ENCODE assay signal across 8 cellular contexts in genomic region chr1:160031368-160032164, GRCh38.
DNase-seq lines count a peak whose midpoint lies in the region; ATAC-seq and TF ChIP-seq lines count a peak whose summit lies in the region.

PIGM (minus strand) TSS chr1:160031990; CDS start chr1:160031739, 251 bp downstream.

- H3K4me1 Mint-ChIP-seq in central memory CD8-positive, alpha-beta T cell: peaks cover 30% of the 10 kb centered on the region

- ATAC-seq in GM19025 (IDR thresholded peaks at IDR 0.05; ENCODE audit: low read depth, unreplicated experiment): peak; percentile 92
- peak; percentile 95 for ATAC-seq in HG03280 (IDR thresholded peaks at IDR 0.05; ENCODE audit: unreplicated experiment)
- peak; percentile 98 for ATAC-seq in central memory CD8-positive, alpha-beta T cell (replicated peaks; ENCODE audit: extremely low read depth, poor library complexity, severe bottlenecking)

- no peaks in the 10 kb centered on the region for H3K9me3 Mint-ChIP-seq in central memory CD8-positive, alpha-beta T cell

- peak within 1 kb of the TSS; percentile 95 for H3K27ac Mint-ChIP-seq in central memory CD8-positive, alpha-beta T cell (ENCODE audit: low read depth)

- DNase-seq in AG09319 (ENCODE audit: extremely low read depth, low read depth) (peak; percentile 47), NCI-H345 (lab: John Stamatoyannopoulos, UW) (peak; percentile 99), iris pigment epithelial cell (ENCODE audit: low read depth) (peak; percentile 90)
- DNase-seq in activated CD4-positive, CD25-positive, alpha-beta regulatory T cell (lab: John Stamatoyannopoulos, UW): peak; percentile 86 to 91 (median 88)
- DNase-seq in central memory CD8-positive, alpha-beta T cell (ENCODE audit: low spot score in 2 of 2): peak; percentile 74 to 81
- peak; percentile 87 to 97 for DNase-seq in stimulated activated CD4-positive, alpha-beta T cell treated with anti-CD3 and anti-CD28 coated beads, Interleukin-12 subunit alpha, Interleukin-12 subunit beta, amount 100 ng/mL, for 24 hours (ENCODE audit: low read depth in 2 of 2)

- TF ChIP-seq CTCF in AG09319 (IDR thresholded peaks at IDR 0.05; ENCODE audit: low read depth, low read length): no peak

- no peaks in the 10 kb centered on the region for H3K27me3 Mint-ChIP-seq in central memory CD8-positive, alpha-beta T cell

- peak within 1 kb of the TSS; percentile 96 for H3K4me3 Mint-ChIP-seq in central memory CD8-positive, alpha-beta T cell

- H3K36me3 Mint-ChIP-seq in central memory CD8-positive, alpha-beta T cell (ENCODE audit: insufficient read depth): peaks cover 5% of the 10 kb centered on the region

Comparison
In these comparisons a context has a peak if more than half of its experiments do, and no peak if none do; other contexts are left out.
1. Peak in every context shown above with its lines: DNase-seq and ATAC-seq.
2. DNase-seq: peak in every context shown above with its lines; median percentile 99 in NCI-H345; 92 in stimulated activated CD4-positive, alpha-beta T cell treated with anti-CD3 and anti-CD28 coated beads, Interleukin-12 subunit alpha, Interleukin-12 subunit beta, amount 100 ng/mL, for 24 hours; 90 in iris pigment epithelial cell; 88 in activated CD4-positive, CD25-positive, alpha-beta regulatory T cell; 78 in central memory CD8-positive, alpha-beta T cell; 47 in AG09319.